In the genomic region with DNA sequence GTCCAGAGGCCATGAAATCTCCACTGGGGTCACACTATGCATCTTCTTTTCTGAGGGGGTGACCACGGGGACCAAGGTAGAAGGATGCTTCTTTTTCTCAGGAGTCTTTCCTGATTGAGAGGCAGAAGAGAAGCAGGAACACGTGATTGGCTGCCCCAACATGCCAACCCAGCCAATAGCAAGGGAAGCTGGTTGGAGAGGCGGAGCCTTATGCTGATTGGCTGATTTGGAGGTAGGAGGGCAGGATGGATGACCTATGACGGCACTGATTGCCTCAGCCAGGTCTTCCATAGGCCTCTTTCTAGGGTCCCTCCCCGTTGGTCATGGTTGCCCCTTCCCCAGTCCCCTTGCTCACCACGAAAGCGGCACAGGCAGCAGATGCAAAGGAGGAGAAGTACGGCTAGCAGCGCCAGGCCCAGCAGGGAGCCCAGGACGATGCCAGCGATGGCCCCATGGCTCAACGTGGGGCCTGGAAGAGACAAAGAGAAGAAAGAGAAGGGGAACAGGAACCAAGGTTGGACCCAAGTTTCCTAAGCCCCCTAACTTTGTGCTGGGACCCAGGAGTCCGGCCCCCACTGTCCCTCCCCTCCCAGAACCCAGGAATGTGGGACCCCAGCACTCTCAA, we compare ENCODE assay signal across 24 cellular contexts. TPM values are rescaled to one million over a fixed set of nuclear protein-coding genes. Genes with fewer than 3 reads are reported as not detected.
DNase-seq lines count a peak whose midpoint lies in the region; ATAC-seq, FAIRE-seq and TF ChIP-seq lines count a peak whose summit lies in the region.
"Had no signal": no experiment of that assay in that cellular context is flagged by ENCODE, and none has a peak within 500 bp of the region (broad histone marks: within the 10 kb centered on the region; RNA-seq: fewer than 3 reads in every experiment).

No MANE protein-coding gene starts in this region.

- no peak for TF ChIP-seq EP300 in K562 (IDR thresholded peaks at IDR 0.05; ENCODE audit: low read length)

- peak; percentile 71 for ATAC-seq in K562
- no peak for ATAC-seq in esophagus mucosa
- ATAC-seq: heart right ventricle; naive thymus-derived CD8-positive, alpha-beta T cell; Panc1 had no signal

- no peaks in the 10 kb centered on the region for H3K27me3 Mint-ChIP-seq in activated T-helper 2 cell treated with anti-CD3 and anti-CD28 coated beads, Interferon-gamma antibody, Interleukin-2, Interleukin-4, amounts not matched to agents 10 μg/mL and 5 μg/mL and 100 μg/mL, durations not matched to agents 14 hours and 24 hours and 36 hours (ENCODE audit: low read depth)

- H3K9me1 ChIP-seq in K562 (ENCODE audit: control insufficient read depth, insufficient read depth, low read length), result no peaks in the 10 kb centered on the region

- CTCF ChIA-PET in A673 (lab: Charles Lee) (interaction anchor here (0.6 kb wide), 1 partner anchor 1468 kb away, joined by 15 read pairs; no protein-coding TSS in a partner anchor), K562 (lab: Yijun Ruan, JAX; ENCODE audit: low intra/inter-chr PET ratio) (interaction anchor here (0.7 kb wide), 1 partner anchor 484 kb away, joined by 4 read pairs; no protein-coding TSS in a partner anchor)

- no peaks in the 10 kb centered on the region for H3K9me3 Mint-ChIP-seq in activated T-helper 2 cell treated with anti-CD3 and anti-CD28 coated beads, Interferon-gamma antibody, Interleukin-2, Interleukin-4, amounts not matched to agents 10 μg/mL and 5 μg/mL and 100 μg/mL, durations not matched to agents 14 hours and 24 hours and 36 hours
- H3K9me3 Mint-ChIP-seq: activated T-helper 1 cell treated with anti-CD3 and anti-CD28 coated beads, Interleukin-12 subunit alpha, Interleukin-12 subunit beta, Interleukin-2, Interleukin-4 antibody, amounts not matched to agents 30 ng/mL and 10 ng/mL and 1 ng/mL, durations not matched to agents 14 hours and 24 hours and 36 hours had no signal

- no peak for TF ChIP-seq RAD21 in K562 (CRISPR knock-in tag; conservative IDR thresholded peaks at IDR 0.05 in 1 of 2, IDR thresholded peaks at IDR 0.05 in 1 of 2)

- no peaks in the 10 kb centered on the region for H3K9me3 ChIP-seq in A673 (ENCODE audit: low read depth, low read length, poor library complexity, severe bottlenecking)
- no peaks in the 10 kb centered on the region for H3K9me3 ChIP-seq in K562 (replicated peaks; ENCODE audit: control insufficient read depth, insufficient read depth, low read depth, low read length)
- H3K9me3 ChIP-seq: Caco-2, transverse colon had no signal

- H2AFZ ChIP-seq in K562 (ENCODE audit: low read depth, low read length), result no peak overlapping the region

- no peaks in the 10 kb centered on the region for H3K36me3 ChIP-seq in A673 (ENCODE audit: insufficient read depth, low read length, poor library complexity, severe bottlenecking)
- no peaks in the 10 kb centered on the region for H3K36me3 ChIP-seq in K562 (ENCODE audit: control insufficient read depth, insufficient read depth, low read length)
- H3K36me3 ChIP-seq: cardiac muscle cell, transverse colon had no signal

- H3K27me3 ChIP-seq in A673 (replicated peaks; ENCODE audit: insufficient read depth, low read depth, low read length, poor library complexity) (no peaks in the 10 kb centered on the region), K562 (ENCODE audit: control insufficient read depth in 2 of 2, insufficient read depth in 2 of 2, low read length in 2 of 2) (no peaks in the 10 kb centered on the region)
- H3K27me3 ChIP-seq: cardiac muscle cell had no signal

- TF ChIP-seq CTCF in A673 (conservative IDR thresholded peaks at IDR 0.05; ENCODE audit: low read depth, low read length) (no peak), NB4 (IDR thresholded peaks at IDR 0.05; ENCODE audit: low read depth, low read length) (no peak), K562 (IDR thresholded peaks at IDR 0.05 in 2 of 3, conservative IDR thresholded peaks at IDR 0.05 in 1 of 3; ENCODE audit: insufficient read depth in 2 of 3, low read depth in 1 of 3, low read length in 3 of 3) (no peak)

- H3K4me3 Mint-ChIP-seq in activated T-helper 2 cell treated with anti-CD3 and anti-CD28 coated beads, Interferon-gamma antibody, Interleukin-2, Interleukin-4, amounts not matched to agents 10 μg/mL and 5 μg/mL and 100 μg/mL, durations not matched to agents 14 hours and 24 hours and 36 hours (ENCODE audit: low read depth), result no peak overlapping the region
- H3K4me3 Mint-ChIP-seq: activated T-helper 1 cell treated with anti-CD3 and anti-CD28 coated beads, Interleukin-12 subunit alpha, Interleukin-12 subunit beta, Interleukin-2, Interleukin-4 antibody, amounts not matched to agents 30 ng/mL and 10 ng/mL and 1 ng/mL, durations not matched to agents 14 hours and 24 hours and 36 hours; naive thymus-derived CD8-positive, alpha-beta T cell had no signal

- 63% methylated on average over 9 of the region's 13 CpGs for WGBS in K562 (ENCODE audit: insufficient coverage, low coverage, missing lambda C conversion rate)

- peak; percentile 80 for FAIRE-seq in K562 (lab: Jason Lieb, UNC)

- BruUV-seq in A673 (replicated peaks; lab: Mats Ljungman, UMichigan), result no TSS peak
- BruUV-seq in K562 (replicated peaks; lab: Mats Ljungman, UMichigan), result no TSS peak

- no peak overlapping the region for H3K9ac ChIP-seq in K562 (ENCODE audit: insufficient read depth in 1 of 2, low read depth in 2 of 2, low read length in 2 of 2)

- H3K4me2 ChIP-seq in K562 (ENCODE audit: insufficient read depth, low read length), result no peak overlapping the region

- POLR2A ChIA-PET in A673 (lab: Charles Lee; ENCODE audit: low non-redundant PET) (no interaction called here), K562 (lab: Yijun Ruan, JAX) (interaction anchor here (0.7 to 1.1 kb wide), 2 partner anchors 10 to 25 kb away, joined by 3 to 4 read pairs; no protein-coding TSS in a partner anchor)

- intact Hi-C loops in A673 (cut with micrococcal nuclease; ENCODE audit: unreplicated experiment), result loop anchor here (10.0 kb wide), 1 partner anchor 331 kb away; no protein-coding TSS in a partner anchor
- intact Hi-C loops in K562 (cut with micrococcal nuclease), result no loop called here
- intact Hi-C loops in head of caudate nucleus (cut with DNase I), result no loop called here
- intact Hi-C loops in activated T-helper 2 cell treated with anti-CD3 and anti-CD28 coated beads, Interferon-gamma antibody, Interleukin-2, Interleukin-4, amounts not matched to agents 10 μg/mL and 5 μg/mL and 100 μg/mL, durations not matched to agents 14 hours and 24 hours and 36 hours (cut with micrococcal nuclease), result no loop called here

- H3K4me1 ChIP-seq in A673 (ENCODE audit: insufficient read depth, low read length, poor library complexity, severe bottlenecking) (no peaks in the 10 kb centered on the region), K562 (replicated peaks in 1 of 2; ENCODE audit: control insufficient read depth in 2 of 2, insufficient read depth in 2 of 2, low read length in 2 of 2) (peaks cover 6 to 10% of the 10 kb centered on the region in 2 experiments; a peak in 3 of 5 replicates)
- H3K4me1 ChIP-seq: Caco-2 had no signal

- DNase-seq in A673 (ENCODE audit: low spot score) (peak; percentile 25), EH (ENCODE audit: low read depth) (peak; percentile 4), NB4 (ENCODE audit: low read depth) (peak; percentile 37), K562 (ENCODE audit: extremely low read depth in 1 of 4, low spot score in 3 of 4) (peak; percentile 49 to 84 (median 80)), head of caudate nucleus (no peak), NCI-H69 (lab: John Stamatoyannopoulos, UW) (no peak)
- no peak for DNase-seq in activated T-helper 2 cell treated with anti-CD3 and anti-CD28 coated beads, Interferon-gamma antibody, Interleukin-2, Interleukin-4, amounts not matched to agents 10 μg/mL and 5 μg/mL and 100 μg/mL, durations not matched to agents 14 hours and 24 hours and 36 hours (ENCODE audit: low spot score)
- DNase-seq: Caco-2; effector CD4-positive, alpha-beta T cell; heart right ventricle; islet precursor cell; mammary epithelial cell; naive thymus-derived CD8-positive, alpha-beta T cell; NCI-H187; NCI-H524 treated with DMSO at 0.1 percent for 48 hours; stimulated activated naive CD4-positive, alpha-beta T cell; transverse colon had no signal

- peaks cover 9% of the 10 kb centered on the region for H3K4me1 Mint-ChIP-seq in activated T-helper 2 cell treated with anti-CD3 and anti-CD28 coated beads, Interferon-gamma antibody, Interleukin-2, Interleukin-4, amounts not matched to agents 10 μg/mL and 5 μg/mL and 100 μg/mL, durations not matched to agents 14 hours and 24 hours and 36 hours (ENCODE audit: low read depth)

- in situ Hi-C loops in K562 (cut with MboI), result no loop called here

- H3K79me2 ChIP-seq in K562 (ENCODE audit: control insufficient read depth, insufficient read depth, low read length), result no peaks in the 10 kb centered on the region

- no peaks in the 10 kb centered on the region for H4K20me1 ChIP-seq in K562 (replicated peaks; ENCODE audit: control insufficient read depth, insufficient read depth, low read length)

- H3K27ac ChIP-seq in A673 (ENCODE audit: low read depth, low read length, poor library complexity, severe bottlenecking), result no peak overlapping the region
- no peak overlapping the region for H3K27ac ChIP-seq in K562 (ENCODE audit: extremely low read depth, low read depth, low read length)
- H3K27ac ChIP-seq: cardiac muscle cell, heart right ventricle, transverse colon, VCaP had no signal

- TF ChIP-seq POLR2A in NB4 (IDR thresholded peaks at IDR 0.05; ENCODE audit: extremely low read depth, insufficient read length), result no peak
- no peak for TF ChIP-seq POLR2A in K562 (conservative IDR thresholded peaks at IDR 0.05)

- H3K27ac Mint-ChIP-seq in activated T-helper 2 cell treated with anti-CD3 and anti-CD28 coated beads, Interferon-gamma antibody, Interleukin-2, Interleukin-4, amounts not matched to agents 10 μg/mL and 5 μg/mL and 100 μg/mL, durations not matched to agents 14 hours and 24 hours and 36 hours, result no peak overlapping the region
- H3K27ac Mint-ChIP-seq: activated T-helper 1 cell treated with anti-CD3 and anti-CD28 coated beads, Interleukin-12 subunit alpha, Interleukin-12 subunit beta, Interleukin-2, Interleukin-4 antibody, amounts not matched to agents 30 ng/mL and 10 ng/mL and 1 ng/mL, durations not matched to agents 14 hours and 24 hours and 36 hours had no signal

- no peak overlapping the region for H3K4me3 ChIP-seq in A673 (ENCODE audit: low read depth, low read length, poor library complexity, severe bottlenecking)
- H3K4me3 ChIP-seq in NB4 (ENCODE audit: low read depth, low read length), result no peak overlapping the region
- H3K4me3 ChIP-seq in K562, result no peak overlapping the region
- H3K4me3 ChIP-seq: cardiac muscle cell, heart right ventricle, transverse colon had no signal

- peaks cover 31% of the 10 kb centered on the region for H3K36me3 Mint-ChIP-seq in activated T-helper 2 cell treated with anti-CD3 and anti-CD28 coated beads, Interferon-gamma antibody, Interleukin-2, Interleukin-4, amounts not matched to agents 10 μg/mL and 5 μg/mL and 100 μg/mL, durations not matched to agents 14 hours and 24 hours and 36 hours (ENCODE audit: low read depth)

RNA-seq across cellular contexts. Expression of gene VSIG10L, which starts 8.0 kb away (rescaled TPM):
- total RNA-seq in A673 (2021) (0.69 and 0.94 TPM in 2 replicates), K562 (2014; rRNA removed) (2.0 and 2.1 TPM in 2 replicates), K562 (2014; rRNA removed; fragmentation: Illumina TruSeq; extraction: Trizol) (1.9 and 2.3 TPM in 2 replicates), K562 (2015; rRNA removed; fragmentation: Illumina TruSeq; extraction: Trizol) (2.2 and 2.5 TPM in 2 replicates), K562 (2021) (7.6 and 7.7 TPM in 2 replicates), esophagus mucosa (103 TPM)
- 5.1 and 9.1 TPM in 2 replicates for total RNA-seq in K562 (2011; cell fraction: chromatin; rRNA removed; ENCODE audit: low replicate concordance)
- 3.4 and 5.2 TPM in 2 replicates for total RNA-seq in K562 (2011; cell fraction: nucleolus; rRNA removed)
- total RNA-seq in K562 (2011; cell fraction: nucleoplasm; rRNA removed), result 5.9 and 9.6 TPM in 2 replicates
- polyA plus RNA-seq in K562 (2011; rRNA removed) (4.7 and 7.0 TPM in 2 replicates), K562 (2014; fragmentation: Illumina TruSeq; extraction: Trizol) (6.8 and 7.6 TPM in 2 replicates), K562 (2014; fragmentation: Nextera tagmentation; extraction: Ambion mirVana) (1 to 10 TPM; 1.1 TPM), K562 (2014; rRNA removed) (5.3 and 5.4 TPM in 2 replicates)
- polyA plus RNA-seq in K562 (2011; cell fraction: cytosol; rRNA removed), result 4.2 and 5.6 TPM in 2 replicates
- 19.3 and 20.2 TPM in 2 replicates for polyA plus RNA-seq in K562 (2011; cell fraction: nucleus; rRNA removed)
- 6.7 and 8.5 TPM in 2 replicates for polyA plus RNA-seq in K562 (2012)
- polyA minus RNA-seq in K562 (2011; rRNA and poly(A)+ RNA removed), result 1.2 and 1.3 TPM in 2 replicates
- 0.67 and 1.8 TPM in 2 replicates for polyA minus RNA-seq in K562 (2011; cell fraction: cytosol; rRNA and poly(A)+ RNA removed)
- 1.5 and 1.9 TPM in 2 replicates for polyA minus RNA-seq in K562 (2011; cell fraction: nucleus; rRNA and poly(A)+ RNA removed)
- 9.5 and 10.4 TPM in 2 replicates for total RNA-seq in activated T-helper 2 cell treated with anti-CD3 and anti-CD28 coated beads, Interferon-gamma antibody, Interleukin-2, Interleukin-4, amounts not matched to agents 10 μg/mL and 5 μg/mL and 100 μg/mL, durations not matched to agents 14 hours and 24 hours and 36 hours

RNA-seq across cellular contexts. Expression of gene IGLON5, which starts 22.5 kb away (rescaled TPM):
- total RNA-seq in A673 (2021), result 0.39 and 0.94 TPM in 2 replicates
- total RNA-seq in K562 (2011; cell fraction: chromatin; rRNA removed; ENCODE audit: low replicate concordance), result 0.12 and 0.16 TPM in 2 replicates
- total RNA-seq in K562 (2011; cell fraction: nucleolus; rRNA removed), result not detected in 2 replicates
- 0.29 TPM in 1 of 2 replicates, not detected in the other for total RNA-seq in K562 (2011; cell fraction: nucleoplasm; rRNA removed)
- total RNA-seq in K562 (2014; rRNA removed), result 0.12 and 0.14 TPM in 2 replicates
- total RNA-seq in K562 (2014; rRNA removed; fragmentation: Illumina TruSeq; extraction: Trizol), result 0.11 TPM in 1 of 2 replicates, not detected in the other
- total RNA-seq in K562 (2015; rRNA removed; fragmentation: Illumina TruSeq; extraction: Trizol), result 0.04 and 0.07 TPM in 2 replicates
- total RNA-seq in K562 (2021), result 0.22 and 0.27 TPM in 2 replicates
- polyA plus RNA-seq in K562 (2011; rRNA removed), result 0.14 TPM in 2 replicates
- 0.24 and 0.34 TPM in 2 replicates for polyA plus RNA-seq in K562 (2011; cell fraction: cytosol; rRNA removed)
- polyA plus RNA-seq in K562 (2011; cell fraction: nucleus; rRNA removed), result 0.14 TPM in 2 replicates
- 0.19 and 0.23 TPM in 2 replicates for polyA plus RNA-seq in K562 (2012)
- 0.14 and 0.15 TPM in 2 replicates for polyA plus RNA-seq in K562 (2014; fragmentation: Illumina TruSeq; extraction: Trizol)
- polyA plus RNA-seq in K562 (2014; fragmentation: Nextera tagmentation; extraction: Ambion mirVana), result not detected
- 0.03 and 0.18 TPM in 2 replicates for polyA plus RNA-seq in K562 (2014; rRNA removed)
- not detected in 2 replicates for polyA minus RNA-seq in K562 (2011; rRNA and poly(A)+ RNA removed)
- polyA minus RNA-seq in K562 (2011; cell fraction: cytosol; rRNA and poly(A)+ RNA removed), result not detected in 2 replicates
- not detected in 2 replicates for polyA minus RNA-seq in K562 (2011; cell fraction: nucleus; rRNA and poly(A)+ RNA removed)
- total RNA-seq in activated T-helper 2 cell treated with anti-CD3 and anti-CD28 coated beads, Interferon-gamma antibody, Interleukin-2, Interleukin-4, amounts not matched to agents 10 μg/mL and 5 μg/mL and 100 μg/mL, durations not matched to agents 14 hours and 24 hours and 36 hours, result 7.0 TPM in 2 replicates
- total RNA-seq in esophagus mucosa, result not detected
- total RNA-seq: Caco-2; fibroblast of lung; LHCN-M2; mammary epithelial cell; naive thymus-derived CD8-positive, alpha-beta T cell had no signal
- polyA plus RNA-seq: fibroblast of lung; mammary epithelial cell; naive thymus-derived CD8-positive, alpha-beta T cell had no signal

RNA-seq across cellular contexts. Expression of gene ETFB, which starts 32.2 kb away (rescaled TPM):
- total RNA-seq in A673 (2021) (52.6 and 60.6 TPM in 2 replicates), K562 (2014; rRNA removed) (143 and 161 TPM in 2 replicates), K562 (2014; rRNA removed; fragmentation: Illumina TruSeq; extraction: Trizol) (29.8 and 54.2 TPM in 2 replicates), K562 (2015; rRNA removed; fragmentation: Illumina TruSeq; extraction: Trizol) (129 and 131 TPM in 2 replicates), K562 (2021) (130 and 142 TPM in 2 replicates), esophagus mucosa (142 TPM)
- total RNA-seq in K562 (2011; cell fraction: chromatin; rRNA removed; ENCODE audit: low replicate concordance), result 39.2 and 48.5 TPM in 2 replicates
- total RNA-seq in K562 (2011; cell fraction: nucleolus; rRNA removed), result 47.0 and 50.3 TPM in 2 replicates
- 47.5 and 61.6 TPM in 2 replicates for total RNA-seq in K562 (2011; cell fraction: nucleoplasm; rRNA removed)
- polyA plus RNA-seq in K562 (2011; rRNA removed) (96.1 and 130 TPM in 2 replicates), K562 (2014; fragmentation: Illumina TruSeq; extraction: Trizol) (56.3 and 136 TPM in 2 replicates), K562 (2014; fragmentation: Nextera tagmentation; extraction: Ambion mirVana) (10 to 100 TPM; 18.1 to 50.3 TPM), K562 (2014; rRNA removed) (112 and 123 TPM in 2 replicates)
- 169 and 204 TPM in 2 replicates for polyA plus RNA-seq in K562 (2011; cell fraction: cytosol; rRNA removed)
- 70.0 and 71.8 TPM in 2 replicates for polyA plus RNA-seq in K562 (2011; cell fraction: nucleus; rRNA removed)
- polyA plus RNA-seq in K562 (2012), result 188 and 234 TPM in 2 replicates
- polyA minus RNA-seq in K562 (2011; rRNA and poly(A)+ RNA removed), result 45.2 and 56.4 TPM in 2 replicates
- polyA minus RNA-seq in K562 (2011; cell fraction: cytosol; rRNA and poly(A)+ RNA removed), result 66.9 and 70.1 TPM in 2 replicates
- 15.1 and 25.2 TPM in 2 replicates for polyA minus RNA-seq in K562 (2011; cell fraction: nucleus; rRNA and poly(A)+ RNA removed)
- 209 and 215 TPM in 2 replicates for total RNA-seq in activated T-helper 2 cell treated with anti-CD3 and anti-CD28 coated beads, Interferon-gamma antibody, Interleukin-2, Interleukin-4, amounts not matched to agents 10 μg/mL and 5 μg/mL and 100 μg/mL, durations not matched to agents 14 hours and 24 hours and 36 hours

RNA-seq across cellular contexts. Expression of gene CLDND2, which starts 34.9 kb away (rescaled TPM):
- total RNA-seq in A673 (2021) (not detected in 2 replicates), K562 (2014; rRNA removed) (not detected in 2 replicates), K562 (2014; rRNA removed; fragmentation: Illumina TruSeq; extraction: Trizol) (0.51 and 0.62 TPM in 2 replicates), K562 (2015; rRNA removed; fragmentation: Illumina TruSeq; extraction: Trizol) (0.98 and 1.6 TPM in 2 replicates), K562 (2021) (2.2 and 4.0 TPM in 2 replicates), esophagus mucosa (1.1 TPM)
- total RNA-seq in K562 (2011; cell fraction: chromatin; rRNA removed; ENCODE audit: low replicate concordance), result not detected in 2 replicates
- not detected in 2 replicates for total RNA-seq in K562 (2011; cell fraction: nucleolus; rRNA removed)
- total RNA-seq in K562 (2011; cell fraction: nucleoplasm; rRNA removed), result not detected in 2 replicates
- polyA plus RNA-seq in K562 (2011; rRNA removed) (0.45 and 0.76 TPM in 2 replicates), K562 (2014; fragmentation: Illumina TruSeq; extraction: Trizol) (not detected in 2 replicates), K562 (2014; fragmentation: Nextera tagmentation; extraction: Ambion mirVana) (1 to 10 TPM in 1 of 2 experiments, under 1 TPM in 1; 0.84 to 2.0 TPM), K562 (2014; rRNA removed) (not detected in 2 replicates)
- polyA plus RNA-seq in K562 (2011; cell fraction: cytosol; rRNA removed), result 0.70 TPM in 1 of 2 replicates, not detected in the other
- 2.1 and 2.8 TPM in 2 replicates for polyA plus RNA-seq in K562 (2011; cell fraction: nucleus; rRNA removed)
- polyA plus RNA-seq in K562 (2012), result 2.6 and 2.7 TPM in 2 replicates
- not detected in 2 replicates for polyA minus RNA-seq in K562 (2011; rRNA and poly(A)+ RNA removed)
- polyA minus RNA-seq in K562 (2011; cell fraction: cytosol; rRNA and poly(A)+ RNA removed), result not detected in 2 replicates
- not detected in 2 replicates for polyA minus RNA-seq in K562 (2011; cell fraction: nucleus; rRNA and poly(A)+ RNA removed)
- total RNA-seq in activated T-helper 2 cell treated with anti-CD3 and anti-CD28 coated beads, Interferon-gamma antibody, Interleukin-2, Interleukin-4, amounts not matched to agents 10 μg/mL and 5 μg/mL and 100 μg/mL, durations not matched to agents 14 hours and 24 hours and 36 hours, result 13.8 and 14.9 TPM in 2 replicates
- total RNA-seq: fibroblast of lung, LHCN-M2, mammary epithelial cell, transverse colon had no signal
- polyA plus RNA-seq: fibroblast of lung; mammary epithelial cell; naive thymus-derived CD8-positive, alpha-beta T cell had no signal

RNA-seq across cellular contexts. Expression of gene NKG7, which starts 38.5 kb away (rescaled TPM):
- not detected in 2 replicates for total RNA-seq in A673 (2021)
- not detected in 2 replicates for total RNA-seq in K562 (2011; cell fraction: chromatin; rRNA removed; ENCODE audit: low replicate concordance)
- 1.5 TPM in 1 of 2 replicates, not detected in the other for total RNA-seq in K562 (2011; cell fraction: nucleolus; rRNA removed)
- 0.81 TPM in 1 of 2 replicates, not detected in the other for total RNA-seq in K562 (2011; cell fraction: nucleoplasm; rRNA removed)
- not detected in 2 replicates for total RNA-seq in K562 (2014; rRNA removed)
- total RNA-seq in K562 (2014; rRNA removed; fragmentation: Illumina TruSeq; extraction: Trizol), result not detected in 2 replicates
- total RNA-seq in K562 (2015; rRNA removed; fragmentation: Illumina TruSeq; extraction: Trizol), result 0.34 and 0.62 TPM in 2 replicates
- total RNA-seq in K562 (2021), result 0.47 and 0.51 TPM in 2 replicates
- 0.33 and 0.46 TPM in 2 replicates for polyA plus RNA-seq in K562 (2011; rRNA removed)
- 0.59 and 1.3 TPM in 2 replicates for polyA plus RNA-seq in K562 (2011; cell fraction: cytosol; rRNA removed)
- polyA plus RNA-seq in K562 (2011; cell fraction: nucleus; rRNA removed), result 0.39 and 0.64 TPM in 2 replicates
- polyA plus RNA-seq in K562 (2012), result 1.7 and 1.8 TPM in 2 replicates
- polyA plus RNA-seq in K562 (2014; fragmentation: Illumina TruSeq; extraction: Trizol), result 0.30 and 0.57 TPM in 2 replicates
- polyA plus RNA-seq in K562 (2014; fragmentation: Nextera tagmentation; extraction: Ambion mirVana), result under 1 TPM; 0.67 to 0.70 TPM
- polyA plus RNA-seq in K562 (2014; rRNA removed), result 0.44 and 1.5 TPM in 2 replicates
- 0.25 TPM in 1 of 2 replicates, not detected in the other for polyA minus RNA-seq in K562 (2011; rRNA and poly(A)+ RNA removed)
- polyA minus RNA-seq in K562 (2011; cell fraction: cytosol; rRNA and poly(A)+ RNA removed), result not detected in 2 replicates
- not detected in 2 replicates for polyA minus RNA-seq in K562 (2011; cell fraction: nucleus; rRNA and poly(A)+ RNA removed)
- total RNA-seq in activated T-helper 2 cell treated with anti-CD3 and anti-CD28 coated beads, Interferon-gamma antibody, Interleukin-2, Interleukin-4, amounts not matched to agents 10 μg/mL and 5 μg/mL and 100 μg/mL, durations not matched to agents 14 hours and 24 hours and 36 hours, result 332 and 342 TPM in 2 replicates
- not detected for total RNA-seq in esophagus mucosa
- total RNA-seq: Caco-2, cardiac muscle cell, fibroblast of lung, LHCN-M2, mammary epithelial cell had no signal
- polyA plus RNA-seq: fibroblast of lung, mammary epithelial cell had no signal

Comparison
In these comparisons a context has a peak if more than half of its experiments do, and no peak if none do; other contexts are left out.
1. DNase-seq: peak in A673 (single experiment), EH (single experiment), NB4 (single experiment) and K562 (4 of 4); none in head of caudate nucleus (0 of 42), activated T-helper 2 cell treated with anti-CD3 and anti-CD28 coated beads, Interferon-gamma antibody, Interleukin-2, Interleukin-4, amounts not matched to agents 10 μg/mL and 5 μg/mL and 100 μg/mL, durations not matched to agents 14 hours and 24 hours and 36 hours (single experiment) and NCI-H69 (single experiment).